In genomic region chr9:94085062-94085639, GRCh38 we compare ENCODE assay signal across 13 cellular contexts. TPM values are rescaled to one million over a fixed set of nuclear protein-coding genes. Genes with fewer than 3 reads are reported as not detected.
A peak's percentile ranks its signal among the peaks of the same experiment; 100 is the strongest.
DNase-seq lines count a peak whose midpoint lies in the region; ATAC-seq, FAIRE-seq and TF ChIP-seq lines count a peak whose summit lies in the region.
"Had no signal": no experiment of that assay in that cellular context is flagged by ENCODE, and none has a peak within 500 bp of the region (broad histone marks: within the 10 kb centered on the region; RNA-seq: fewer than 3 reads in every experiment).

No MANE protein-coding gene starts in this region.

- no peaks in the 10 kb centered on the region for H3K79me2 ChIP-seq in keratinocyte (ENCODE audit: control insufficient read depth, insufficient read depth, low read length)

- FAIRE-seq in keratinocyte (lab: Jason Lieb, UNC), result peak; percentile 32
- FAIRE-seq in urothelium cell line (lab: Jason Lieb, UNC), result no peak
- FAIRE-seq: endometrium had no signal

- no peak for ATAC-seq in stimulated activated naive B cell treated with anti-CD40 and anti-IgM and Interleukin-4, amounts not matched to agents 10 μg/mL and 1 μg/mL and 100 μg/mL, for 72 hours (replicated peaks)

- peak overlapping the region; percentile 39 for H3K4me3 ChIP-seq in astrocyte of the spinal cord (ENCODE audit: low read depth, low read length)
- H3K4me3 ChIP-seq in keratinocyte (ENCODE audit: control insufficient read depth in 2 of 3, extremely low read depth in 1 of 3, insufficient read depth in 2 of 3, low read depth in 1 of 3, low read length in 3 of 3), result no peak overlapping the region

- no peak overlapping the region for H2AFZ ChIP-seq in keratinocyte (ENCODE audit: control insufficient read depth, low read length)

- no peaks in the 10 kb centered on the region for H3K9me3 Mint-ChIP-seq in stimulated activated naive B cell treated with anti-CD40 and anti-IgM and Interleukin-4, amounts not matched to agents 10 μg/mL and 1 μg/mL and 100 μg/mL, for 72 hours
- no peaks in the 10 kb centered on the region for H3K9me3 Mint-ChIP-seq in progenitor cell of endocrine pancreas (ENCODE audit: low read depth)
- H3K9me3 Mint-ChIP-seq: activated naive CD4-positive, alpha-beta T cell treated with anti-CD3 and anti-CD28 coated beads for 36 hours; immature natural killer cell had no signal

- no peak overlapping the region for H3K4me2 ChIP-seq in keratinocyte (ENCODE audit: control insufficient read depth, extremely low read depth, insufficient read depth, low read depth, low read length)

- no peak overlapping the region for H3K27ac Mint-ChIP-seq in stimulated activated naive B cell treated with anti-CD40 and anti-IgM and Interleukin-4, amounts not matched to agents 10 μg/mL and 1 μg/mL and 100 μg/mL, for 72 hours
- no peak overlapping the region for H3K27ac Mint-ChIP-seq in progenitor cell of endocrine pancreas
- H3K27ac Mint-ChIP-seq: activated naive CD4-positive, alpha-beta T cell treated with anti-CD3 and anti-CD28 coated beads for 36 hours; immature natural killer cell had no signal

- H4K20me1 ChIP-seq in keratinocyte (ENCODE audit: control insufficient read depth, extremely low read depth, insufficient read depth, low read length), result no peaks in the 10 kb centered on the region

- no peak overlapping the region for H3K9ac ChIP-seq in keratinocyte (ENCODE audit: control insufficient read depth, extremely low read depth, insufficient read depth, low read length)

- dilution Hi-C loops in keratinocyte (cut with MboI; ENCODE audit: extremely low pct_ligation_motif_present, low sequenced_read_pairs), result no loop called here

- no peaks in the 10 kb centered on the region for H3K27me3 ChIP-seq in keratinocyte (ENCODE audit: control insufficient read depth, extremely low read depth, insufficient read depth, low read length)

- H3K27ac ChIP-seq in keratinocyte (ENCODE audit: control insufficient read depth, insufficient read depth, low read length), result no peak overlapping the region

- no peaks in the 10 kb centered on the region for H3K27me3 Mint-ChIP-seq in stimulated activated naive B cell treated with anti-CD40 and anti-IgM and Interleukin-4, amounts not matched to agents 10 μg/mL and 1 μg/mL and 100 μg/mL, for 72 hours
- no peaks in the 10 kb centered on the region for H3K27me3 Mint-ChIP-seq in progenitor cell of endocrine pancreas

- H3K9me1 ChIP-seq in keratinocyte (ENCODE audit: control insufficient read depth, extremely low read depth, insufficient read depth, low read length), result no peaks in the 10 kb centered on the region

- H3K4me1 ChIP-seq in keratinocyte (ENCODE audit: control insufficient read depth, extremely low read depth, insufficient read depth, low read length), result peaks cover 17% of the 10 kb centered on the region

- no peak overlapping the region for H3K4me3 Mint-ChIP-seq in stimulated activated naive B cell treated with anti-CD40 and anti-IgM and Interleukin-4, amounts not matched to agents 10 μg/mL and 1 μg/mL and 100 μg/mL, for 72 hours
- no peak overlapping the region for H3K4me3 Mint-ChIP-seq in progenitor cell of endocrine pancreas (ENCODE audit: low read depth)
- H3K4me3 Mint-ChIP-seq: activated naive CD4-positive, alpha-beta T cell treated with anti-CD3 and anti-CD28 coated beads for 36 hours; immature natural killer cell had no signal

- H3K36me3 Mint-ChIP-seq in stimulated activated naive B cell treated with anti-CD40 and anti-IgM and Interleukin-4, amounts not matched to agents 10 μg/mL and 1 μg/mL and 100 μg/mL, for 72 hours, result peaks cover 4 to 14% of the 10 kb centered on the region in 2 donors
- H3K36me3 Mint-ChIP-seq in progenitor cell of endocrine pancreas (ENCODE audit: insufficient read depth), result no peaks in the 10 kb centered on the region

- DNase-seq in AG08395 (ENCODE audit: low spot score), result peak; percentile 6
- peak; percentile 20 for DNase-seq in HK-2 (ENCODE audit: unreplicated experiment)
- peak; percentile 89 for DNase-seq in astrocyte of the spinal cord (ENCODE audit: low read depth, low spot score)
- DNase-seq in keratinocyte (ENCODE audit: low read depth, low spot score), result no peak
- DNase-seq in activated gamma-delta T cell treated with Interleukin-2 at 50 U/mL for 16 hours, result no peak
- no peak for DNase-seq in stimulated activated naive B cell treated with anti-CD40 and anti-IgM and Interleukin-4, amounts not matched to agents 10 μg/mL and 1 μg/mL and 100 μg/mL, for 72 hours
- DNase-seq in urothelium cell line (ENCODE audit: low spot score), result no peak
- no peak for DNase-seq in progenitor cell of endocrine pancreas (ENCODE audit: low spot score, unreplicated experiment)
- DNase-seq: activated CD4-positive, alpha-beta T cell treated with anti-CD3 and anti-CD28 coated beads for 48 hours; activated naive CD4-positive, alpha-beta T cell treated with anti-CD3 and anti-CD28 coated beads for 36 hours; immature natural killer cell; NCI-H2171 treated with DMSO at 0.1 percent for 48 hours had no signal

- no peaks in the 10 kb centered on the region for H3K36me3 ChIP-seq in keratinocyte (ENCODE audit: control insufficient read depth in 2 of 2, extremely low read depth in 1 of 2, insufficient read depth in 2 of 2, low read length in 2 of 2)

- H3K4me1 Mint-ChIP-seq in stimulated activated naive B cell treated with anti-CD40 and anti-IgM and Interleukin-4, amounts not matched to agents 10 μg/mL and 1 μg/mL and 100 μg/mL, for 72 hours, result peaks cover 4 to 5% of the 10 kb centered on the region in 2 donors
- H3K4me1 Mint-ChIP-seq in progenitor cell of endocrine pancreas (ENCODE audit: low read depth), result no peaks in the 10 kb centered on the region
- H3K4me1 Mint-ChIP-seq: immature natural killer cell had no signal

- TF ChIP-seq CTCF in astrocyte of the spinal cord (IDR thresholded peaks at IDR 0.05; ENCODE audit: low read depth, low read length), result no peak
- TF ChIP-seq CTCF in keratinocyte (optimal IDR thresholded peaks at IDR 0.05 in 1 of 3, IDR thresholded peaks at IDR 0.05 in 1 of 3, conservative IDR thresholded peaks at IDR 0.05 in 1 of 3; ENCODE audit: extremely low read depth in 1 of 3, insufficient read depth in 2 of 3, low read length in 3 of 3), result no peak
- TF ChIP-seq CTCF in progenitor cell of endocrine pancreas (IDR thresholded peaks at IDR 0.05; ENCODE audit: unreplicated experiment), result no peak

- no peaks in the 10 kb centered on the region for H3K9me3 ChIP-seq in keratinocyte (ENCODE audit: control insufficient read depth, low read depth, low read length)

- in situ Hi-C loops in astrocyte of the spinal cord (cut with HindIII; ENCODE audit: low sequenced_read_pairs), result no loop called here

RNA-seq across cellular contexts. Expression of gene PTPDC1, which starts 0.9 kb away (rescaled TPM):
- 4.4 to 8.2 TPM (median 7.5 TPM) in 3 replicates for polyA plus RNA-seq in keratinocyte
- polyA plus RNA-seq in keratinocyte (2011; ENCODE audit: low read depth), result 3.0 TPM
- 2.1 and 3.2 TPM in 2 replicates for polyA plus RNA-seq in keratinocyte (2011; cell fraction: cytosol; rRNA removed)
- 23.1 and 25.3 TPM in 2 replicates for polyA plus RNA-seq in keratinocyte (2011; cell fraction: nucleus; rRNA removed)
- polyA plus RNA-seq in keratinocyte (2012; ENCODE audit: low replicate concordance), result 2.8 and 3.3 TPM in 2 replicates
- 2.9 to 12.6 TPM (median 7.7 TPM) in 3 replicates for polyA minus RNA-seq in keratinocyte
- 4.4 TPM for polyA minus RNA-seq in keratinocyte (2011; cell fraction: cytosol; rRNA and poly(A)+ RNA removed)
- 13.3 and 21.6 TPM in 2 replicates for polyA minus RNA-seq in keratinocyte (2011; cell fraction: nucleus; rRNA and poly(A)+ RNA removed)
- total RNA-seq in progenitor cell of endocrine pancreas, result 7.2 and 8.9 TPM in 2 replicates

Comparison
In these comparisons a context has a peak if more than half of its experiments do, and no peak if none do; other contexts are left out.
1. DNase-seq: peak in AG08395 (single experiment), HK-2 (single experiment) and astrocyte of the spinal cord (single experiment); none in keratinocyte (single experiment), activated gamma-delta T cell treated with Interleukin-2 at 50 U/mL for 16 hours (single experiment), stimulated activated naive B cell treated with anti-CD40 and anti-IgM and Interleukin-4, amounts not matched to agents 10 μg/mL and 1 μg/mL and 100 μg/mL, for 72 hours (single experiment), urothelium cell line (single experiment) and progenitor cell of endocrine pancreas (single experiment).